In genomic region chr1:180636138-180636537, GRCh38 we compare ENCODE assay signal across 12 cellular contexts. TPM values are rescaled to one million over a fixed set of nuclear protein-coding genes. Genes with fewer than 3 reads are reported as not detected.
DNase-seq lines count a peak whose midpoint lies in the region; ATAC-seq, FAIRE-seq and TF ChIP-seq lines count a peak whose summit lies in the region.
"Had no signal": no experiment of that assay in that cellular context is flagged by ENCODE, and none has a peak within 500 bp of the region (broad histone marks: within the 10 kb centered on the region; RNA-seq: fewer than 3 reads in every experiment).

No MANE protein-coding gene starts in this region.

- 80% methylated on average over 5 of the region's 5 CpGs for WGBS in HepG2 (ENCODE audit: low lambda C conversion rate)
- WGBS in right lobe of liver (ENCODE audit: insufficient coverage, low coverage, low lambda C conversion rate, missing lambda C conversion rate) = 64% methylated on average over 5 of the region's 5 CpGs

- H3K4me1 ChIP-seq in HepG2 (ENCODE audit: insufficient read depth, low read length) (peaks cover 23% of the 10 kb centered on the region), right lobe of liver (peaks cover 0 to 10% (median 4%) of the 10 kb centered on the region in 4 donors), PC-3 (ENCODE audit: insufficient read depth, low read length) (peaks cover 4% of the 10 kb centered on the region; the same call in 1 of the 2 replicates), upper lobe of right lung (peaks cover 22% of the 10 kb centered on the region)
- H3K4me1 ChIP-seq: parathyroid adenoma had no signal

- POLR2A ChIA-PET in HepG2 (lab: Yijun Ruan, JAX) = no interaction called here
- POLR2A ChIA-PET in PC-3 (lab: Charles Lee; ENCODE audit: unreplicated experiment) = no interaction called here

- H3K79me2 ChIP-seq in HepG2 (ENCODE audit: insufficient read depth, low read length) (peaks cover 37% of the 10 kb centered on the region), PC-3 (ENCODE audit: low read length) (peaks cover 18% of the 10 kb centered on the region)

- H3K36me3 ChIP-seq in HepG2 (replicated peaks in 1 of 2; ENCODE audit: control insufficient read depth in 1 of 2, insufficient read depth in 2 of 2, low read length in 2 of 2) (no peaks in the 10 kb centered on the region), right lobe of liver (no peaks in the 10 kb centered on the region), PC-3 (ENCODE audit: low read depth, low read length) (no peaks in the 10 kb centered on the region), upper lobe of right lung (no peaks in the 10 kb centered on the region)
- H3K36me3 ChIP-seq: Peyer's patch had no signal

- no peaks in the 10 kb centered on the region for H3K9me2 ChIP-seq in PC-3 (replicated peaks; ENCODE audit: low read length)

- H4K20me1 ChIP-seq in HepG2 (ENCODE audit: insufficient read depth, low read length) = peaks cover 8% of the 10 kb centered on the region; the same call in 1 of the 2 replicates
- no peaks in the 10 kb centered on the region for H4K20me1 ChIP-seq in PC-3 (ENCODE audit: low read length)

- DNase-seq in HepG2 (ENCODE audit: low spot score) (no peak), right lobe of liver (no peak), PC-3 (peak; percentile 21), erythroblast (lab: John Stamatoyannopoulos, UW) (peak; percentile 13 to 23), upper lobe of right lung (no peak)
- no peak for DNase-seq in stimulated activated CD4-positive, alpha-beta T cell treated with anti-CD3 and anti-CD28 coated beads, Interleukin-2, amount 100 ng/mL, for 48 hours
- DNase-seq: activated naive CD4-positive, alpha-beta T cell treated with Interleukin-2 at 50 U/mL for 16 hours; effector CD4-positive, alpha-beta T cell; Peyer's patch had no signal

- H3K27me3 ChIP-seq in HepG2 (ENCODE audit: control insufficient read depth in 1 of 2, insufficient read depth in 2 of 2, low read length in 2 of 2) (no peaks in the 10 kb centered on the region), right lobe of liver (no peaks in the 10 kb centered on the region), PC-3 (ENCODE audit: low read length) (no peaks in the 10 kb centered on the region), upper lobe of right lung (no peaks in the 10 kb centered on the region)
- H3K27me3 ChIP-seq: Peyer's patch had no signal

- H3K9ac ChIP-seq in HepG2 (ENCODE audit: insufficient read depth, low read depth, low read length) (no peak overlapping the region), PC-3 (ENCODE audit: low read length) (no peak overlapping the region)
- H3K9ac ChIP-seq: parathyroid adenoma had no signal

- BruUV-seq in HepG2 (replicated peaks; lab: Mats Ljungman, UMichigan) (no TSS peak), PC-3 (replicated peaks; lab: Mats Ljungman, UMichigan) (no TSS peak)

- CTCF ChIA-PET in HepG2 (lab: Yijun Ruan, JAX; ENCODE audit: low intra/inter-chr PET ratio, low total read pairs) = no interaction called here
- CTCF ChIA-PET in PC-3 (lab: Charles Lee) = no interaction called here

- no peak overlapping the region for H3K4me2 ChIP-seq in HepG2 (ENCODE audit: low read depth, low read length)
- H3K4me2 ChIP-seq in PC-3 (ENCODE audit: low read length) = no peak overlapping the region

- H3K27ac ChIP-seq in HepG2 (ENCODE audit: extremely low read length, insufficient read depth, low read length) = no peak overlapping the region
- H3K27ac ChIP-seq in right lobe of liver = no peak overlapping the region
- H3K27ac ChIP-seq in PC-3 (ENCODE audit: low read length) = no peak overlapping the region
- no peak overlapping the region for H3K27ac ChIP-seq in upper lobe of right lung
- H3K27ac ChIP-seq: parathyroid adenoma, Peyer's patch had no signal

- FAIRE-seq in HepG2 (lab: Jason Lieb, UNC) = no peak

- no peak for TF ChIP-seq POLR2A in HepG2 (IDR thresholded peaks at IDR 0.05; ENCODE audit: insufficient read depth in 1 of 2, low read depth in 2 of 2, low read length in 2 of 2)
- no peak for TF ChIP-seq POLR2A in right lobe of liver (IDR thresholded peaks at IDR 0.05)
- TF ChIP-seq POLR2A in erythroblast (IDR thresholded peaks at IDR 0.05; ENCODE audit: low read length) = no peak

- no peak for ATAC-seq in HepG2
- ATAC-seq in right lobe of liver = no peak
- no peak for ATAC-seq in PC-3
- no peak for ATAC-seq in upper lobe of right lung
- ATAC-seq in HG03565 (IDR thresholded peaks at IDR 0.05; ENCODE audit: unreplicated experiment) = no peak
- ATAC-seq in HG02885 (IDR thresholded peaks at IDR 0.05; ENCODE audit: poor library complexity, unreplicated experiment) = no peak

- H3F3A ChIP-seq in PC-3 (ENCODE audit: low read length, unreplicated experiment) = no peaks in the 10 kb centered on the region

- no peaks in the 10 kb centered on the region for H3K9me3 ChIP-seq in HepG2 (ENCODE audit: low read length)
- H3K9me3 ChIP-seq in right lobe of liver = no peaks in the 10 kb centered on the region
- H3K9me3 ChIP-seq in PC-3 (ENCODE audit: low read length) = no peaks in the 10 kb centered on the region
- no peaks in the 10 kb centered on the region for H3K9me3 ChIP-seq in upper lobe of right lung
- H3K9me3 ChIP-seq: Peyer's patch had no signal

- H3K4me3 ChIP-seq in HepG2 (replicated peaks in 1 of 3; ENCODE audit: insufficient read depth in 1 of 3, low read depth in 2 of 3, low read length in 3 of 3) (no peak overlapping the region), right lobe of liver (no peak overlapping the region), PC-3 (ENCODE audit: low read length) (no peak overlapping the region), upper lobe of right lung (no peak overlapping the region)
- H3K4me3 ChIP-seq: Peyer's patch had no signal

- TF ChIP-seq RAD21 in HepG2 (CRISPR knock-in tag; IDR thresholded peaks at IDR 0.05) = no peak

- no peak for TF ChIP-seq EP300 in HepG2 (IDR thresholded peaks at IDR 0.05; ENCODE audit: low read depth in 2 of 2, low read length in 2 of 2)
- no peak for TF ChIP-seq EP300 in HepG2 (CRISPR knock-in tag; IDR thresholded peaks at IDR 0.05; ENCODE audit: borderline replicate concordance)

- TF ChIP-seq CTCF in HepG2 (CRISPR knock-in tag; IDR thresholded peaks at IDR 0.05) (peak; percentile 26; the same call in 1 of the 2 replicates), right lobe of liver (IDR thresholded peaks at IDR 0.05) (no peak), PC-3 (conservative IDR thresholded peaks at IDR 0.05; ENCODE audit: low read depth, low read length) (peak; percentile 40; the same call in 1 of the 2 replicates), upper lobe of right lung (IDR thresholded peaks at IDR 0.05) (peak; percentile 16)

- in situ Hi-C loops in HepG2 (cut with HindIII; ENCODE audit: extremely low pct_ligation_motif_present, low pct_unique_long_range_greater_than_20kb) = no loop called here

- intact Hi-C loops in HepG2 (cut with micrococcal nuclease; ENCODE audit: unreplicated experiment) (no loop called here), right lobe of liver (cut with DNase I) (no loop called here), PC-3 (cut with micrococcal nuclease) (loop anchor here (10.0 kb wide), 1 partner anchor 529 kb away; no protein-coding TSS in a partner anchor), upper lobe of right lung (cut with DNase I) (loop anchor here (10.0 kb wide), 1 partner anchor 229 kb away; no protein-coding TSS in a partner anchor)

- no peak overlapping the region for H2AFZ ChIP-seq in HepG2 (ENCODE audit: low read length)
- no peak overlapping the region for H2AFZ ChIP-seq in PC-3 (ENCODE audit: low read length)
- H2AFZ ChIP-seq: parathyroid adenoma had no signal

TF ChIP-seq in HepG2, 621 proteins besides CTCF, POLR2A, EP300 and RAD21 (continues in another document):
- TF ChIP-seq CHCHD3 (CRISPR knock-in tag; IDR thresholded peaks at IDR 0.05) (no peak), STAG1 (CRISPR knock-in tag; IDR thresholded peaks at IDR 0.05) (peak; percentile 44), SMC3 (IDR thresholded peaks at IDR 0.05; ENCODE audit: low read length) (0 out of 2 replicates have a peak, but pooled peaks have one; percentile 7), TERF1 (CRISPR knock-in tag; IDR thresholded peaks at IDR 0.05) (no peak), ZNF17 (CRISPR knock-in tag; IDR thresholded peaks at IDR 0.05) (no peak)

RNA-seq across cellular contexts. Expression of gene XPR1, which starts 4.3 kb away (rescaled TPM):
- total RNA-seq in HepG2 (2016; rRNA removed; fragmentation: Illumina TruSeq; extraction: Trizol) (23.6 and 24.2 TPM in 2 replicates), right lobe of liver (10 to 100 TPM in 1 of 6 experiments, 1 to 10 TPM in 5; 5.9 to 10.0 (median 9.0) TPM), PC-3 (2014; rRNA removed) (7.3 and 8.2 TPM in 2 replicates), upper lobe of right lung (23.5 TPM)
- total RNA-seq in HepG2 (2016; cell fraction: cytosol; rRNA removed; fragmentation: Illumina TruSeq; extraction: Trizol; ENCODE audit: low read depth) = 8.5 and 8.7 TPM in 2 replicates
- total RNA-seq in HepG2 (2016; cell fraction: insoluble cytoplasmic fraction; rRNA removed; fragmentation: Illumina TruSeq; extraction: Trizol) = 22.0 and 24.6 TPM in 2 replicates
- 19.5 and 20.9 TPM in 2 replicates for total RNA-seq in HepG2 (2016; cell fraction: membrane; rRNA removed; fragmentation: Illumina TruSeq; extraction: Trizol)
- 25.0 and 27.4 TPM in 2 replicates for total RNA-seq in HepG2 (2016; cell fraction: nucleus; rRNA removed; fragmentation: Illumina TruSeq; extraction: Trizol)
- 14.8 and 22.3 TPM in 2 replicates for polyA plus RNA-seq in HepG2 (2011; rRNA removed)
- polyA plus RNA-seq in HepG2 (2011; cell fraction: cytosol; rRNA removed) = 8.3 and 15.5 TPM in 2 replicates
- 3.2 and 4.7 TPM in 2 replicates for polyA plus RNA-seq in HepG2 (2011; cell fraction: nucleus; rRNA removed)
- polyA plus RNA-seq in HepG2 (2012) = 13.5 and 14.3 TPM in 2 replicates
- polyA plus RNA-seq in HepG2 (2016; cell fraction: cytosol; fragmentation: Illumina TruSeq; extraction: Trizol; ENCODE audit: low read depth) = 2.4 and 2.7 TPM in 2 replicates
- polyA plus RNA-seq in HepG2 (2016; cell fraction: insoluble cytoplasmic fraction; fragmentation: Illumina TruSeq; extraction: Trizol; ENCODE audit: low read depth) = 19.9 and 21.2 TPM in 2 replicates
- 10.1 and 10.3 TPM in 2 replicates for polyA plus RNA-seq in HepG2 (2016; cell fraction: membrane; fragmentation: Illumina TruSeq; extraction: Trizol; ENCODE audit: low read depth)
- polyA plus RNA-seq in HepG2 (2016; cell fraction: nucleus; fragmentation: Illumina TruSeq; extraction: Trizol; ENCODE audit: insufficient read depth, low read depth) = 23.7 and 24.4 TPM in 2 replicates
- 26.4 and 36.0 TPM in 2 replicates for polyA minus RNA-seq in HepG2 (2011; rRNA and poly(A)+ RNA removed; ENCODE audit: low replicate concordance)
- 25.1 and 26.4 TPM in 2 replicates for polyA minus RNA-seq in HepG2 (2011; cell fraction: cytosol; rRNA and poly(A)+ RNA removed)
- 20.7 and 27.1 TPM in 2 replicates for polyA minus RNA-seq in HepG2 (2011; cell fraction: nucleus; rRNA and poly(A)+ RNA removed)

Comparison
In these comparisons a context has a peak if more than half of its experiments do, and no peak if none do; other contexts are left out.
1. CTCF ChIP-seq: peak in HepG2 (single experiment), PC-3 (single experiment) and upper lobe of right lung (single experiment); none in right lobe of liver (0 of 4).
2. DNase-seq: peak in PC-3 (single experiment) and erythroblast (2 of 2); none in HepG2 (single experiment), right lobe of liver (0 of 3), upper lobe of right lung (single experiment) and stimulated activated CD4-positive, alpha-beta T cell treated with anti-CD3 and anti-CD28 coated beads, Interleukin-2, amount 100 ng/mL, for 48 hours (0 of 2).
3. intact Hi-C loops: an anchor here in PC-3 (10.0 kb wide) and upper lobe of right lung (10.0 kb wide); none called in HepG2 and right lobe of liver.